In the genomic region with DNA sequence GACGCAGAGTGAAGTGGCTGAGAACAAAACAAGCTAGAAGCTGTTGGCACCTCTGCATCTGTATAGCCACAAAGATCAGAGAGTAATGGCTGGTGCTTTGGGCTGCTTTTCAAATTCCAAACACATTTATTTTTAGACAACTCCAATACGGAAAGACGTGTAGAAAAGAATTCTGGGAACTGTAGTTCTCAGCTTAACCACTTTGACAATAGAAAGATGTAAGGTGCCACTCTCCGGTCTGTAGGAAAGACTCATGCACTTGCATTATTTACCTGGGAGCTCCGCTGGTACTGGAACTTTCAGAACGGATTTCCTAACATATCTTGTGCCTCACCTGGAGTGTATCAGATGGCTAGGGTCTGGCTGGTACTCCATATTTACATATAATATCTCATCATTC, we compare ENCODE assay signal across 2 cellular contexts.
TF ChIP-seq lines count a peak whose summit lies in the region.

No MANE protein-coding gene starts in this region.

TF ChIP-seq in SK-N-SH treated with all-trans-retinoic acid at 6 μM for 48 hours, 23 proteins besides CTCF, POLR2A, EP300 and RAD21 (continued from another document):
- TF ChIP-seq, protein P1, sequence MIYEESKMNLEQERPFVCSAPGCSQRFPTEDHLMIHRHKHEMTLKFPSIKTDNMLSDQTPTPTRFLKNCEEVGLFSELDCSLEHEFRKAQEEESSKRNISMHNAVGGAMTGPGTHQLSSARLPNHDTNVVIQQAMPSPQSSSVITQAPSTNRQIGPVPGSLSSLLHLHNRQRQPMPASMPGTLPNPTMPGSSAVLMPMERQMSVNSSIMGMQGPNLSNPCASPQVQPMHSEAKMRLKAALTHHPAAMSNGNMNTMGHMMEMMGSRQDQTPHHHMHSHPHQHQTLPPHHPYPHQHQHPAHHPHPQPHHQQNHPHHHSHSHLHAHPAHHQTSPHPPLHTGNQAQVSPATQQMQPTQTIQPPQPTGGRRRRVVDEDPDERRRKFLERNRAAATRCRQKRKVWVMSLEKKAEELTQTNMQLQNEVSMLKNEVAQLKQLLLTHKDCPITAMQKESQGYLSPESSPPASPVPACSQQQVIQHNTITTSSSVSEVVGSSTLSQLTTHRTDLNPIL (CRISPR knock-in tag; IDR thresholded peaks at IDR 0.05; ENCODE audit: low read depth) = no peak
- TF ChIP-seq ESRRG (CRISPR knock-in tag; IDR thresholded peaks at IDR 0.05) = no peak
- TF ChIP-seq ZFP30 (CRISPR knock-in tag; IDR thresholded peaks at IDR 0.05) = no peak
- TF ChIP-seq OSR1 (CRISPR knock-in tag; IDR thresholded peaks at IDR 0.05) = no peak
- TF ChIP-seq ZNF565 (CRISPR knock-in tag; conservative IDR thresholded peaks at IDR 0.05; ENCODE audit: low read depth) = no peak
- no peak for TF ChIP-seq CSDC2 (CRISPR knock-in tag; IDR thresholded peaks at IDR 0.05)
- no peak for TF ChIP-seq GLIS3 (CRISPR knock-in tag; IDR thresholded peaks at IDR 0.05)
- TF ChIP-seq SNAI2 (CRISPR knock-in tag; IDR thresholded peaks at IDR 0.05) = no peak
- TF ChIP-seq TCF4 (CRISPR knock-in tag; IDR thresholded peaks at IDR 0.05; ENCODE audit: borderline replicate concordance) = no peak
- TF ChIP-seq ZNF8 (CRISPR knock-in tag; IDR thresholded peaks at IDR 0.05) = no peak
- TF ChIP-seq, protein P2, sequence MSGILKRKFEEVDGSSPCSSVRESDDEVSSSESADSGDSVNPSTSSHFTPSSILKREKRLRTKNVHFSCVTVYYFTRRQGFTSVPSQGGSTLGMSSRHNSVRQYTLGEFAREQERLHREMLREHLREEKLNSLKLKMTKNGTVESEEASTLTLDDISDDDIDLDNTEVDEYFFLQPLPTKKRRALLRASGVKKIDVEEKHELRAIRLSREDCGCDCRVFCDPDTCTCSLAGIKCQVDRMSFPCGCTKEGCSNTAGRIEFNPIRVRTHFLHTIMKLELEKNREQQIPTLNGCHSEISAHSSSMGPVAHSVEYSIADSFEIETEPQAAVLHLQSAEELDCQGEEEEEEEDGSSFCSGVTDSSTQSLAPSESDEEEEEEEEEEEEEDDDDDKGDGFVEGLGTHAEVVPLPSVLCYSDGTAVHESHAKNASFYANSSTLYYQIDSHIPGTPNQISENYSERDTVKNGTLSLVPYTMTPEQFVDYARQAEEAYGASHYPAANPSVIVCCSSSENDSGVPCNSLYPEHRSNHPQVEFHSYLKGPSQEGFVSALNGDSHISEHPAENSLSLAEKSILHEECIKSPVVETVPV (CRISPR knock-in tag; IDR thresholded peaks at IDR 0.05) = no peak
- no peak for TF ChIP-seq TOX (CRISPR knock-in tag; IDR thresholded peaks at IDR 0.05; ENCODE audit: borderline replicate concordance)
- no peak for TF ChIP-seq PPARA (CRISPR knock-in tag; IDR thresholded peaks at IDR 0.05; ENCODE audit: borderline replicate concordance)
- TF ChIP-seq BACH2 (CRISPR knock-in tag; IDR thresholded peaks at IDR 0.05; ENCODE audit: borderline replicate concordance) = no peak
- TF ChIP-seq, protein P3, sequence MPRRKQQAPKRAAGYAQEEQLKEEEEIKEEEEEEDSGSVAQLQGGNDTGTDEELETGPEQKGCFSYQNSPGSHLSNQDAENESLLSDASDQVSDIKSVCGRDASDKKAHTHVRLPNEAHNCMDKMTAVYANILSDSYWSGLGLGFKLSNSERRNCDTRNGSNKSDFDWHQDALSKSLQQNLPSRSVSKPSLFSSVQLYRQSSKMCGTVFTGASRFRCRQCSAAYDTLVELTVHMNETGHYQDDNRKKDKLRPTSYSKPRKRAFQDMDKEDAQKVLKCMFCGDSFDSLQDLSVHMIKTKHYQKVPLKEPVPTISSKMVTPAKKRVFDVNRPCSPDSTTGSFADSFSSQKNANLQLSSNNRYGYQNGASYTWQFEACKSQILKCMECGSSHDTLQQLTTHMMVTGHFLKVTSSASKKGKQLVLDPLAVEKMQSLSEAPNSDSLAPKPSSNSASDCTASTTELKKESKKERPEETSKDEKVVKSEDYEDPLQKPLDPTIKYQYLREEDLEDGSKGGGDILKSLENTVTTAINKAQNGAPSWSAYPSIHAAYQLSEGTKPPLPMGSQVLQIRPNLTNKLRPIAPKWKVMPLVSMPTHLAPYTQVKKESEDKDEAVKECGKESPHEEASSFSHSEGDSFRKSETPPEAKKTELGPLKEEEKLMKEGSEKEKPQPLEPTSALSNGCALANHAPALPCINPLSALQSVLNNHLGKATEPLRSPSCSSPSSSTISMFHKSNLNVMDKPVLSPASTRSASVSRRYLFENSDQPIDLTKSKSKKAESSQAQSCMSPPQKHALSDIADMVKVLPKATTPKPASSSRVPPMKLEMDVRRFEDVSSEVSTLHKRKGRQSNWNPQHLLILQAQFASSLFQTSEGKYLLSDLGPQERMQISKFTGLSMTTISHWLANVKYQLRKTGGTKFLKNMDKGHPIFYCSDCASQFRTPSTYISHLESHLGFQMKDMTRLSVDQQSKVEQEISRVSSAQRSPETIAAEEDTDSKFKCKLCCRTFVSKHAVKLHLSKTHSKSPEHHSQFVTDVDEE (CRISPR knock-in tag; IDR thresholded peaks at IDR 0.05) = no peak
- TF ChIP-seq ZC3H10 (CRISPR knock-in tag; IDR thresholded peaks at IDR 0.05) = no peak
- no peak for TF ChIP-seq ARNTL (CRISPR knock-in tag; IDR thresholded peaks at IDR 0.05; ENCODE audit: borderline replicate concordance, low read depth)

TF ChIP-seq in SK-N-SH, 30 proteins besides CTCF, POLR2A, EP300 and RAD21 (continued from another document):
- TF ChIP-seq, protein P4, sequence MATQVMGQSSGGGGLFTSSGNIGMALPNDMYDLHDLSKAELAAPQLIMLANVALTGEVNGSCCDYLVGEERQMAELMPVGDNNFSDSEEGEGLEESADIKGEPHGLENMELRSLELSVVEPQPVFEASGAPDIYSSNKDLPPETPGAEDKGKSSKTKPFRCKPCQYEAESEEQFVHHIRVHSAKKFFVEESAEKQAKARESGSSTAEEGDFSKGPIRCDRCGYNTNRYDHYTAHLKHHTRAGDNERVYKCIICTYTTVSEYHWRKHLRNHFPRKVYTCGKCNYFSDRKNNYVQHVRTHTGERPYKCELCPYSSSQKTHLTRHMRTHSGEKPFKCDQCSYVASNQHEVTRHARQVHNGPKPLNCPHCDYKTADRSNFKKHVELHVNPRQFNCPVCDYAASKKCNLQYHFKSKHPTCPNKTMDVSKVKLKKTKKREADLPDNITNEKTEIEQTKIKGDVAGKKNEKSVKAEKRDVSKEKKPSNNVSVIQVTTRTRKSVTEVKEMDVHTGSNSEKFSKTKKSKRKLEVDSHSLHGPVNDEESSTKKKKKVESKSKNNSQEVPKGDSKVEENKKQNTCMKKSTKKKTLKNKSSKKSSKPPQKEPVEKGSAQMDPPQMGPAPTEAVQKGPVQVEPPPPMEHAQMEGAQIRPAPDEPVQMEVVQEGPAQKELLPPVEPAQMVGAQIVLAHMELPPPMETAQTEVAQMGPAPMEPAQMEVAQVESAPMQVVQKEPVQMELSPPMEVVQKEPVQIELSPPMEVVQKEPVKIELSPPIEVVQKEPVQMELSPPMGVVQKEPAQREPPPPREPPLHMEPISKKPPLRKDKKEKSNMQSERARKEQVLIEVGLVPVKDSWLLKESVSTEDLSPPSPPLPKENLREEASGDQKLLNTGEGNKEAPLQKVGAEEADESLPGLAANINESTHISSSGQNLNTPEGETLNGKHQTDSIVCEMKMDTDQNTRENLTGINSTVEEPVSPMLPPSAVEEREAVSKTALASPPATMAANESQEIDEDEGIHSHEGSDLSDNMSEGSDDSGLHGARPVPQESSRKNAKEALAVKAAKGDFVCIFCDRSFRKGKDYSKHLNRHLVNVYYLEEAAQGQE (IDR thresholded peaks at IDR 0.05; ENCODE audit: low read depth, low read length) = no peak
- no peak for TF ChIP-seq RCOR1 (IDR thresholded peaks at IDR 0.05; ENCODE audit: low read length)
- no peak for TF ChIP-seq NFIC (IDR thresholded peaks at IDR 0.05; ENCODE audit: borderline replicate concordance)
- TF ChIP-seq, protein P5, sequence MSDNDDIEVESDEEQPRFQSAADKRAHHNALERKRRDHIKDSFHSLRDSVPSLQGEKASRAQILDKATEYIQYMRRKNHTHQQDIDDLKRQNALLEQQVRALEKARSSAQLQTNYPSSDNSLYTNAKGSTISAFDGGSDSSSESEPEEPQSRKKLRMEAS (IDR thresholded peaks at IDR 0.05; ENCODE audit: low read depth) = no peak
- no peak for TF ChIP-seq MEF2A (IDR thresholded peaks at IDR 0.05; ENCODE audit: borderline replicate concordance, low read depth)
